ENCODE assay signal across 8 cellular contexts in the genomic region with DNA sequence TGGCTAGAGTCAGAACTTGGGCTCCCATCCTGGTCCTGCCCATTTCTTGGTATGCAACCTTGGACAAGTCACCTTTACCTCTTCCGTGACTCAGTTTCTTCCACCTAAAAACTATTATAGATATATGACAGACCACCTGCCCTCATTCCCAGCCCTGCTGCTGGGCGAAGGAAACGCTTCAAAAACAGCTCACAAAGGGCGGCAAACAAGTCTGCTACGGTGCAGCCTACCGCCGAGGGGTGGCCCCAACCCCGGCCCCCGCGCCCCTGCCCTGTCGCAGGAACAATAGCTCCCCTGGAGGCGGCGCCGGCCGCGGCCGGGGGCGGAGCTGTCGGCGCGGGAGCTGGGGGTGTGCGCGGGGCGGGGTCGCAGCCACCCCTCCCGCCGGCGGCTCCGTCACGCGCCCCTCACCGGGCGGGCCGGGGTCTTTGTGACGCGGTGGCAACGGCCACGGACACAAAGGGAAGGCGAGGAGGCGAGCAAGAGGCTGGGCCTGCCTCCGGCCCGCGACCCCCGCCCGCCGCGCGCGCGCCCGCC. TPM values are rescaled to one million over a fixed set of nuclear protein-coding genes. Genes with fewer than 3 reads are reported as not detected.
DNase-seq lines count a peak whose midpoint lies in the region; TF ChIP-seq lines count a peak whose summit lies in the region.

Gene TMEFF1 (plus strand): TSS at position 425 of the 537 bp plus-strand sequence. CDS start 396 bp downstream, outside the sequence.

- H3K27ac ChIP-seq in HUES48 (ENCODE audit: low read depth, low read length) (peak within 1 kb of the TSS; percentile 82), iPS-20b (ENCODE audit: low read length) (peak within 1 kb of the TSS; percentile 64), spleen (no peak within 1 kb of the TSS)

- H3K36me3 ChIP-seq in HUES48 (ENCODE audit: control insufficient read depth, insufficient read depth, low read length) (no peaks in the 10 kb centered on the region), iPS-20b (ENCODE audit: insufficient read depth, low read depth, low read length) (no peaks in the 10 kb centered on the region), spleen (no peaks in the 10 kb centered on the region)

- WGBS in spleen, 5 donors: 1 to 5% (median 2%) methylated on average over 7 to 51 of the region's 51 CpGs

- DNase-seq in AG08396 (ENCODE audit: low spot score): peak; percentile 86
- DNase-seq in GM19238 (ENCODE audit: insufficient read length, low spot score): peak; percentile 32
- peak; percentile 20 for DNase-seq in T follicular helper cell (ENCODE audit: low read depth)
- peak; percentile 75 for DNase-seq in spleen
- DNase-seq in NCI-H2029 (lab: John Stamatoyannopoulos, UW): no peak

- H3K4me1 Mint-ChIP-seq in brain: peaks cover 53% of the 10 kb centered on the region

- no peak for TF ChIP-seq POLR2A in spleen (IDR thresholded peaks at IDR 0.05)

- peak within 1 kb of the TSS; percentile 93 to 97 (median 96) for H3K27ac Mint-ChIP-seq in brain

- peaks cover 16% of the 10 kb centered on the region for H3K4me1 ChIP-seq in HUES48 (ENCODE audit: control insufficient read depth, insufficient read depth, low read length)
- H3K4me1 ChIP-seq in iPS-20b (ENCODE audit: insufficient read depth, low read length): peaks cover 15% of the 10 kb centered on the region; the same call in 1 of the 2 replicates
- H3K4me1 ChIP-seq in spleen: peaks cover 0 to 20% (median 14%) of the 10 kb centered on the region in 6 donors

- peak within 1 kb of the TSS; percentile 95 to 98 (median 96) for H3K4me3 Mint-ChIP-seq in brain

- H3K9me3 ChIP-seq in HUES48 (ENCODE audit: control insufficient read depth, insufficient read depth, low read length): no peaks in the 10 kb centered on the region
- H3K9me3 ChIP-seq in iPS-20b (ENCODE audit: insufficient read depth, low read depth, low read length): no peaks in the 10 kb centered on the region
- H3K9me3 ChIP-seq in spleen: no peaks in the 10 kb centered on the region

- H3K36me3 Mint-ChIP-seq in brain: peaks cover 17% of the 10 kb centered on the region

- peaks cover 12% of the 10 kb centered on the region for H3K27me3 Mint-ChIP-seq in brain

- H3K27me3 ChIP-seq in HUES48 (ENCODE audit: control insufficient read depth, insufficient read depth, low read length): no peaks in the 10 kb centered on the region
- no peaks in the 10 kb centered on the region for H3K27me3 ChIP-seq in iPS-20b (ENCODE audit: insufficient read depth, low read length)
- H3K27me3 ChIP-seq in spleen (replicated peaks in 1 of 7): peaks cover 0 to 43% (median 23%) of the 10 kb centered on the region in 7 donors

- intact Hi-C loops in spleen (cut with DNase I; ENCODE audit: low total_unique reads): no loop called here

- H3K4me3 ChIP-seq in HUES48 (ENCODE audit: low read depth, low read length) (peak within 1 kb of the TSS; percentile 93), iPS-20b (ENCODE audit: low read length) (peak within 1 kb of the TSS; percentile 98), spleen (peak within 1 kb of the TSS; percentile 19 to 78 (median 52))

- peaks cover 0 to 1% (median 0%) of the 10 kb centered on the region in 5 experiments for H3K9me3 Mint-ChIP-seq in brain

- H3K9ac ChIP-seq in HUES48 (ENCODE audit: low read depth, low read length) (peak within 1 kb of the TSS; percentile 93), iPS-20b (ENCODE audit: low read depth, low read length) (peak within 1 kb of the TSS; percentile 92; the same call in 1 of the 2 replicates)

- TF ChIP-seq CTCF in brain (conservative IDR thresholded peaks at IDR 0.05): peak; percentile 31 to 40
- no peak for TF ChIP-seq CTCF in spleen (IDR thresholded peaks at IDR 0.05 in 8 of 11, conservative IDR thresholded peaks at IDR 0.05 in 3 of 11)

RNA-seq across cellular contexts. Expression of gene TMEFF1, which starts in this region (rescaled TPM):
- 14.4 TPM for polyA plus RNA-seq in brain (ENCODE audit: insufficient read depth, low read depth, low replicate concordance)
- total RNA-seq in spleen: under 1 TPM in 1 of 7 donors, not detected in 6; 0.13 TPM
- polyA plus RNA-seq in spleen: under 1 TPM in 2 of 3 donors, not detected in 1; 0.03 to 0.05 TPM

Comparison
In these comparisons a context has a peak if more than half of its experiments do, and no peak if none do; other contexts are left out.
1. RNA of gene TMEFF1 (polyA plus RNA-seq): 14.4 TPM in brain (single experiment); 0.03 to 0.05 TPM in spleen; every median in the first group is over 10 times any median in the second.
2. Peak in DNase-seq and H3K4me3 ChIP-seq in spleen; RNA of the gene not detected or under 1 TPM.
3. H3K27ac ChIP-seq: peak in HUES48 (single experiment) and iPS-20b (single experiment); none in spleen (0 of 8).
4. CTCF ChIP-seq: peak in brain (2 of 2); none in spleen (0 of 11).
5. Peak in every context shown above with its lines, with median percentiles within 50 percentile points of each other: H3K4me3 ChIP-seq.